21 cellular contexts compared by ENCODE assay signal in the genomic region with DNA sequence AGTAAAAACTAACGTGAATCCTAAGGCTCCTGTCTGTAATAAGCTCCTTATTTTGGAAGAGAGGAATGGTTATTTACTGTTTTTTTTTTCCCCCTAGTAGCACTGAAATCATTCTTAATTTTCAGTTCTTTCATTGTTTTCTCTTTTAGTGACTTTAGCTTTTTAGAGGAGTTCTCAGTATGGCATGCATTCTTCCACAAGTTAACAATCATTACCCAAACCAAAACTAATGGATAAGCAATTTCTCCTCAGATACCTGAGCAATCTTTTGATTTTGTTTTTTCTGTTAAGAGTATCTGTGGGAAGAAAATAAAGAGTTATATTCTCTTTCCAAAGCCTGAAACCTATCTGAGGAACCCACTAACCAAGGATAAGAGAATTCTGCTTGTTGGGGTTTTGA.
DNase-seq lines count a peak whose midpoint lies in the region; ATAC-seq lines count a peak whose summit lies in the region.
"Had no signal": no experiment of that assay in that cellular context is flagged by ENCODE, and none has a peak within 500 bp of the region (broad histone marks: within the 10 kb centered on the region; RNA-seq: fewer than 3 reads in every experiment).

No MANE protein-coding gene starts in this region.

- ATAC-seq in GM18907 (IDR thresholded peaks at IDR 0.05; ENCODE audit: unreplicated experiment) (peak; percentile 75), HG02981 (IDR thresholded peaks at IDR 0.05; ENCODE audit: unreplicated experiment) (peak; percentile 77), HG03571 (IDR thresholded peaks at IDR 0.05; ENCODE audit: unreplicated experiment) (peak; percentile 71), GM18868 (IDR thresholded peaks at IDR 0.05; ENCODE audit: unreplicated experiment) (no peak), GM19324 (IDR thresholded peaks at IDR 0.05; ENCODE audit: low FRiP score, unreplicated experiment) (no peak)
- ATAC-seq: HCT116 had no signal

- DNase-seq in NCI-H1694 (lab: John Stamatoyannopoulos, UW) (no peak), NCI-H226 (no peak)
- DNase-seq: Calu3; CD8-positive, alpha-beta memory T cell; DMS79 treated with DMSO at 0.1 percent for 48 hours; GF-D8; MM.1S; NCI-H1417; NCI-H1694 treated with DMSO at 0.1 percent for 48 hours; NCI-H2081; NCI-H2227 treated with DMSO at 0.1 percent for 48 hours; NCI-H510A; RPMI8226; SHP77; T-helper 1 cell had no signal

Comparison
In these comparisons a context has a peak if more than half of its experiments do, and no peak if none do; other contexts are left out.
1. ATAC-seq: peak in GM18907 (single experiment), HG02981 (single experiment) and HG03571 (single experiment); none in GM18868 (single experiment) and GM19324 (single experiment).